ENCODE assay signal across 19 cellular contexts in genomic region chr13:112431734-112432133, GRCh38. TPM values are rescaled to one million over a fixed set of nuclear protein-coding genes. Genes with fewer than 3 reads are reported as not detected.
DNase-seq lines count a peak whose midpoint lies in the region; ATAC-seq, FAIRE-seq and TF ChIP-seq lines count a peak whose summit lies in the region.
"Had no signal": no experiment of that assay in that cellular context is flagged by ENCODE, and none has a peak within 500 bp of the region (broad histone marks: within the 10 kb centered on the region; RNA-seq: fewer than 3 reads in every experiment).

No MANE protein-coding gene starts in this region.

- ATAC-seq in activated CD8-positive, alpha-beta T cell treated with anti-CD3 and anti-CD28 coated beads, Interleukin-2, amount 10 ng/mL, durations not matched to agents 7 days and 5 days = no peak
- ATAC-seq in activated CD8-positive, alpha-beta T cell treated with anti-CD3 and anti-CD28 coated beads for 36 hours = no peak
- ATAC-seq: GM23338 had no signal

- no peaks in the 10 kb centered on the region for H3K36me3 Mint-ChIP-seq in activated CD8-positive, alpha-beta T cell treated with anti-CD3 and anti-CD28 coated beads, Interleukin-2, amount 10 ng/mL, durations not matched to agents 7 days and 5 days (ENCODE audit: low read depth)
- no peaks in the 10 kb centered on the region for H3K36me3 Mint-ChIP-seq in activated CD8-positive, alpha-beta T cell treated with anti-CD3 and anti-CD28 coated beads for 36 hours (ENCODE audit: low read depth)
- no peaks in the 10 kb centered on the region for H3K36me3 Mint-ChIP-seq in osteocyte (ENCODE audit: unreplicated experiment)
- H3K36me3 Mint-ChIP-seq: CD4-positive, CD25-positive, alpha-beta regulatory T cell had no signal

- intact Hi-C loops in activated CD8-positive, alpha-beta T cell treated with anti-CD3 and anti-CD28 coated beads for 36 hours (cut with micrococcal nuclease) = no loop called here

- CTCF ChIA-PET in activated CD8-positive, alpha-beta T cell treated with anti-CD3 and anti-CD28 coated beads, Interleukin-2, amount 10 ng/mL, durations not matched to agents 7 days and 5 days (lab: Charles Lee) = no interaction called here
- CTCF ChIA-PET in activated CD8-positive, alpha-beta T cell treated with anti-CD3 and anti-CD28 coated beads for 36 hours (lab: Charles Lee) = no interaction called here

- peaks cover 2% of the 10 kb centered on the region for H3K27me3 Mint-ChIP-seq in activated CD8-positive, alpha-beta T cell treated with anti-CD3 and anti-CD28 coated beads, Interleukin-2, amount 10 ng/mL, durations not matched to agents 7 days and 5 days (ENCODE audit: low read depth)
- H3K27me3 Mint-ChIP-seq in activated CD8-positive, alpha-beta T cell treated with anti-CD3 and anti-CD28 coated beads for 36 hours = peaks cover 4% of the 10 kb centered on the region
- H3K27me3 Mint-ChIP-seq in osteocyte (ENCODE audit: unreplicated experiment) = no peaks in the 10 kb centered on the region
- H3K27me3 Mint-ChIP-seq: CD4-positive, CD25-positive, alpha-beta regulatory T cell had no signal

- H3K27ac Mint-ChIP-seq in activated CD8-positive, alpha-beta T cell treated with anti-CD3 and anti-CD28 coated beads, Interleukin-2, amount 10 ng/mL, durations not matched to agents 7 days and 5 days = no peak overlapping the region
- no peak overlapping the region for H3K27ac Mint-ChIP-seq in activated CD8-positive, alpha-beta T cell treated with anti-CD3 and anti-CD28 coated beads for 36 hours
- no peak overlapping the region for H3K27ac Mint-ChIP-seq in osteocyte (ENCODE audit: unreplicated experiment)
- H3K27ac Mint-ChIP-seq: CD4-positive, CD25-positive, alpha-beta regulatory T cell; CD8-positive, alpha-beta memory T cell; GM23338 had no signal

- H3K4me1 Mint-ChIP-seq in activated CD8-positive, alpha-beta T cell treated with anti-CD3 and anti-CD28 coated beads, Interleukin-2, amount 10 ng/mL, durations not matched to agents 7 days and 5 days (ENCODE audit: low read depth) = no peaks in the 10 kb centered on the region
- H3K4me1 Mint-ChIP-seq in activated CD8-positive, alpha-beta T cell treated with anti-CD3 and anti-CD28 coated beads for 36 hours (ENCODE audit: low read depth) = no peaks in the 10 kb centered on the region
- H3K4me1 Mint-ChIP-seq in osteocyte (ENCODE audit: unreplicated experiment) = no peaks in the 10 kb centered on the region
- H3K4me1 Mint-ChIP-seq: CD4-positive, CD25-positive, alpha-beta regulatory T cell; CD8-positive, alpha-beta memory T cell; GM23338 had no signal

- DNase-seq in activated CD8-positive, alpha-beta T cell treated with anti-CD3 and anti-CD28 coated beads, Interleukin-2, amount 10 ng/mL, durations not matched to agents 7 days and 5 days = peak; percentile 4
- DNase-seq in activated CD8-positive, alpha-beta T cell treated with anti-CD3 and anti-CD28 coated beads for 36 hours = no peak
- DNase-seq in mesenteric fat pad (ENCODE audit: low spot score) = peak; percentile 71
- DNase-seq in osteocyte (ENCODE audit: extremely low spot score, unreplicated experiment) = peak; percentile 76
- no peak for DNase-seq in activated naive CD4-positive, alpha-beta T cell treated with anti-CD3 and anti-CD28 coated beads, Interleukin-2, amount 50 U/mL, for 16 hours
- no peak for DNase-seq in midbrain (lab: John Stamatoyannopoulos, UW)
- DNase-seq in D721Med (ENCODE audit: insufficient read length, low spot score) = no peak
- DNase-seq: 8988T; C1 segment of cervical spinal cord; CD4-positive, CD25-positive, alpha-beta regulatory T cell; CD8-positive, alpha-beta memory T cell; COR-L47; HCEC 1CT had no signal

- no peak for FAIRE-seq in D721Med (lab: Jason Lieb, UNC)
- FAIRE-seq: G401.6, GM12891, H54 had no signal

- POLR2A ChIA-PET in activated CD8-positive, alpha-beta T cell treated with anti-CD3 and anti-CD28 coated beads, Interleukin-2, amount 10 ng/mL, durations not matched to agents 7 days and 5 days (lab: Charles Lee) = no interaction called here
- POLR2A ChIA-PET in activated CD8-positive, alpha-beta T cell treated with anti-CD3 and anti-CD28 coated beads for 36 hours (lab: Charles Lee) = no interaction called here

- H3K9me3 Mint-ChIP-seq in activated CD8-positive, alpha-beta T cell treated with anti-CD3 and anti-CD28 coated beads, Interleukin-2, amount 10 ng/mL, durations not matched to agents 7 days and 5 days (ENCODE audit: insufficient read depth) = no peaks in the 10 kb centered on the region
- H3K9me3 Mint-ChIP-seq in activated CD8-positive, alpha-beta T cell treated with anti-CD3 and anti-CD28 coated beads for 36 hours = peaks cover 11% of the 10 kb centered on the region
- H3K9me3 Mint-ChIP-seq in osteocyte (ENCODE audit: unreplicated experiment) = peaks cover 21% of the 10 kb centered on the region

- H3K4me3 Mint-ChIP-seq in activated CD8-positive, alpha-beta T cell treated with anti-CD3 and anti-CD28 coated beads, Interleukin-2, amount 10 ng/mL, durations not matched to agents 7 days and 5 days = no peak overlapping the region
- H3K4me3 Mint-ChIP-seq in activated CD8-positive, alpha-beta T cell treated with anti-CD3 and anti-CD28 coated beads for 36 hours = no peak overlapping the region
- no peak overlapping the region for H3K4me3 Mint-ChIP-seq in osteocyte (ENCODE audit: unreplicated experiment)
- H3K4me3 Mint-ChIP-seq: CD4-positive, CD25-positive, alpha-beta regulatory T cell; CD8-positive, alpha-beta memory T cell; GM23338 had no signal

- no peak for TF ChIP-seq CTCF in activated CD8-positive, alpha-beta T cell treated with anti-CD3 and anti-CD28 coated beads for 36 hours (IDR thresholded peaks at IDR 0.05)
- TF ChIP-seq CTCF in osteocyte (IDR thresholded peaks at IDR 0.05) = no peak
- no peak for TF ChIP-seq CTCF in D721Med (IDR thresholded peaks at IDR 0.05; ENCODE audit: insufficient read depth, missing control alignments)

RNA-seq across cellular contexts. Expression of gene SPACA7, which starts 55.6 kb away (rescaled TPM):
- not detected for total RNA-seq in activated CD8-positive, alpha-beta T cell treated with anti-CD3 and anti-CD28 coated beads, Interleukin-2, amount 10 ng/mL, durations not matched to agents 7 days and 5 days
- total RNA-seq in activated CD8-positive, alpha-beta T cell treated with anti-CD3 and anti-CD28 coated beads for 36 hours = not detected
- total RNA-seq in mesenteric fat pad = not detected
- total RNA-seq in osteocyte = not detected in 2 replicates
- total RNA-seq: A673; CD4-positive, CD25-positive, alpha-beta regulatory T cell; CD8-positive, alpha-beta memory T cell; GM23338; HT-29 had no signal

Comparison
In these comparisons a context has a peak if more than half of its experiments do, and no peak if none do; other contexts are left out.
1. DNase-seq: peak in activated CD8-positive, alpha-beta T cell treated with anti-CD3 and anti-CD28 coated beads, Interleukin-2, amount 10 ng/mL, durations not matched to agents 7 days and 5 days (single experiment), mesenteric fat pad (single experiment) and osteocyte (single experiment); none in activated CD8-positive, alpha-beta T cell treated with anti-CD3 and anti-CD28 coated beads for 36 hours (single experiment), activated naive CD4-positive, alpha-beta T cell treated with anti-CD3 and anti-CD28 coated beads, Interleukin-2, amount 50 U/mL, for 16 hours (single experiment), midbrain (single experiment) and D721Med (single experiment).